15 cellular contexts compared by ENCODE assay signal in the genomic region with DNA sequence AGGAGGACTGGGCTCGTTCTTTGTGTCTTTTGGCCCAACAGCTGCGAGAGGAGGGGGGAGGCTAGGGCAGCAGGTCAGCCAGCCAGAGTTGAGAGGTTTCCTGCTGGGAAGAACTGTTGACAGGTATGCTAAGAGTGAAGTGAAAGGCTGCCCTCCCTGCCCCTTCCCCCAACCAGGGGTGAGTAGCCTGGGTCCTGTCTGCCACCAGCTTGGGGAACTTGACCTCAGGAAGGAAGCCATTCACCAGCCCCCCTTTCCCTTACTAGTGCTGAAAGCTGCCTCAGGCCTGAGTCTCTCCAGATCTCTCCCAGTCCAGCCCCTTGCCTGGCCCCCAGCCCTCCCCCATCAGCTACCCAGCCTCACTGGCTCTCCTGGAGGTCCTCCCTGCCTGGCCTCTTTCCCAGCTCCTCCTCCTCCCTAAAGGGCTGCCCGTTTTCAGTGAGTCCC. TPM values are rescaled to one million over a fixed set of nuclear protein-coding genes. Genes with fewer than 3 reads are reported as not detected.
DNase-seq lines count a peak whose midpoint lies in the region; ATAC-seq and TF ChIP-seq lines count a peak whose summit lies in the region.
"Had no signal": no experiment of that assay in that cellular context is flagged by ENCODE, and none has a peak within 500 bp of the region (broad histone marks: within the 10 kb centered on the region; RNA-seq: fewer than 3 reads in every experiment).

No MANE protein-coding gene starts in this region.

- TF ChIP-seq POLR2A in erythroblast (IDR thresholded peaks at IDR 0.05; ENCODE audit: low read length) = no peak

- ATAC-seq in GM23338 = peak; percentile 81
- peak; percentile 78 for ATAC-seq in WTC11
- ATAC-seq in left cardiac atrium = peak; percentile 56 to 95
- ATAC-seq: PC-3; stimulated activated naive B cell treated with anti-CD40 and anti-IgM and Interleukin-4, amounts not matched to agents 10 μg/mL and 1 μg/mL and 100 μg/mL, for 72 hours had no signal

- intact Hi-C loops in left cardiac atrium (cut with DNase I) (no loop called here), head of caudate nucleus (cut with DNase I) (no loop called here)

- H3K9me3 Mint-ChIP-seq in GM23338 (peaks cover 24% of the 10 kb centered on the region), WTC11 (peaks cover 9% of the 10 kb centered on the region)
- H3K9me3 Mint-ChIP-seq: T-helper 1 cell treated with Interleukin-12 subunit alpha and Interleukin-12 subunit beta and Interleukin-4 antibody, amounts not matched to agents 30 μg/mL and 1 μg/mL, for 36 hours had no signal

- H3K27ac ChIP-seq in GM23338 (ENCODE audit: low read depth) = no peak overlapping the region
- peak overlapping the region; percentile 52 for H3K27ac ChIP-seq in osteoblast (ENCODE audit: low read depth, low read length)
- H3K27ac ChIP-seq: esophagus squamous epithelium had no signal

- no peak overlapping the region for H3K4me3 ChIP-seq in GM23338
- no peak overlapping the region for H3K4me3 ChIP-seq in osteoblast (ENCODE audit: insufficient read depth, low read length)
- H3K4me3 ChIP-seq: esophagus squamous epithelium had no signal

- H3K36me3 Mint-ChIP-seq in GM23338 (ENCODE audit: low read depth) (peaks cover 25% of the 10 kb centered on the region), WTC11 (peaks cover 17% of the 10 kb centered on the region)

- H3K9me3 ChIP-seq in osteoblast (ENCODE audit: low read depth, low read length) = no peaks in the 10 kb centered on the region
- H3K9me3 ChIP-seq: esophagus squamous epithelium had no signal

- peak overlapping the region; percentile 48 for H3K4me2 ChIP-seq in GM23338
- H3K4me2 ChIP-seq in osteoblast (ENCODE audit: insufficient read depth, low read length) = no peak overlapping the region

- H3K36me3 ChIP-seq in GM23338 (ENCODE audit: insufficient read depth) = no peaks in the 10 kb centered on the region
- H3K36me3 ChIP-seq in osteoblast (ENCODE audit: insufficient read depth, low read length) = peaks cover 93% of the 10 kb centered on the region
- H3K36me3 ChIP-seq: esophagus squamous epithelium had no signal

- H3K4me1 ChIP-seq in GM23338 (ENCODE audit: insufficient read depth) = peaks cover 39% of the 10 kb centered on the region
- peaks cover 7% of the 10 kb centered on the region for H3K4me1 ChIP-seq in osteoblast (ENCODE audit: insufficient read depth, low read length)

- H3K27me3 ChIP-seq in GM23338 (ENCODE audit: insufficient read depth) = peaks cover 48% of the 10 kb centered on the region
- no peaks in the 10 kb centered on the region for H3K27me3 ChIP-seq in osteoblast (ENCODE audit: insufficient read depth, low read length)
- H3K27me3 ChIP-seq: esophagus squamous epithelium had no signal

- POLR2A ChIA-PET in WTC11 (lab: Charles Lee) = interaction anchor here (0.8 to 1.1 kb wide), 3 partner anchors 10 to 21 kb away, joined by 3 read pairs; partner anchors contain the start of gene ZNF76

- H3K4me1 Mint-ChIP-seq in GM23338 = peaks cover 58% of the 10 kb centered on the region
- peaks cover 54% of the 10 kb centered on the region for H3K4me1 Mint-ChIP-seq in WTC11

- H3K27me3 Mint-ChIP-seq in GM23338 (ENCODE audit: insufficient read depth, low read depth, poor library complexity) (peaks cover 46% of the 10 kb centered on the region), WTC11 (ENCODE audit: low read depth) (peaks cover 68% of the 10 kb centered on the region)
- H3K27me3 Mint-ChIP-seq: stimulated activated naive B cell treated with anti-CD40 and anti-IgM and Interleukin-4, amounts not matched to agents 10 μg/mL and 1 μg/mL and 100 μg/mL, for 72 hours had no signal

- H3F3A ChIP-seq in GM23338 (replicated peaks; ENCODE audit: low read depth) = no peaks in the 10 kb centered on the region

- H2AFZ ChIP-seq in GM23338 = no peak overlapping the region
- H2AFZ ChIP-seq in osteoblast (ENCODE audit: low read length) = no peak overlapping the region

- CTCF ChIA-PET in WTC11 (lab: Charles Lee) = interaction anchor here (0.6 to 8.0 kb wide), 14 partner anchors 9 to 261 kb away, joined by 3 to 107 read pairs (median 14); partner anchors contain the start of genes SCUBE3 and ZNF76

- H3K79me2 ChIP-seq in GM23338 (replicated peaks; ENCODE audit: insufficient read depth) = no peaks in the 10 kb centered on the region
- peaks cover 42% of the 10 kb centered on the region for H3K79me2 ChIP-seq in osteoblast (ENCODE audit: insufficient read depth, low read length)

- H3K4me3 Mint-ChIP-seq in GM23338 (peak overlapping the region; percentile 33; the same call in 2 of the 3 replicates), WTC11 (no peak overlapping the region)
- H3K4me3 Mint-ChIP-seq: stimulated activated naive B cell treated with anti-CD40 and anti-IgM and Interleukin-4, amounts not matched to agents 10 μg/mL and 1 μg/mL and 100 μg/mL, for 72 hours; T-helper 1 cell treated with Interleukin-12 subunit alpha and Interleukin-12 subunit beta and Interleukin-4 antibody, amounts not matched to agents 30 μg/mL and 1 μg/mL, for 36 hours had no signal

- H3K27ac Mint-ChIP-seq in GM23338 (no peak overlapping the region), WTC11 (no peak overlapping the region)
- H3K27ac Mint-ChIP-seq: stimulated activated naive B cell treated with anti-CD40 and anti-IgM and Interleukin-4, amounts not matched to agents 10 μg/mL and 1 μg/mL and 100 μg/mL, for 72 hours; T-helper 1 cell treated with Interleukin-12 subunit alpha and Interleukin-12 subunit beta and Interleukin-4 antibody, amounts not matched to agents 30 μg/mL and 1 μg/mL, for 36 hours had no signal

- no peak for TF ChIP-seq CTCF in GM23338 (conservative IDR thresholded peaks at IDR 0.05; ENCODE audit: low read depth in 2 of 2)
- no peak for TF ChIP-seq CTCF in WTC11 (IDR thresholded peaks at IDR 0.05)
- TF ChIP-seq CTCF in osteoblast (IDR thresholded peaks at IDR 0.05; ENCODE audit: extremely low read depth, low read depth, low read length) = no peak

- peak; percentile 90 for DNase-seq in GM23338 (ENCODE audit: low spot score)
- peak; percentile 67 for DNase-seq in WTC11 (ENCODE audit: low spot score)
- peak; percentile 56 for DNase-seq in left cardiac atrium
- peak; percentile 77 for DNase-seq in osteoblast (ENCODE audit: insufficient read length, low spot score, missing footprints)
- DNase-seq in NCI-H748 treated with DMSO at 0.1 percent for 48 hours (lab: John Stamatoyannopoulos, UW) = no peak
- no peak for DNase-seq in erythroblast (lab: John Stamatoyannopoulos, UW)
- no peak for DNase-seq in midbrain (lab: John Stamatoyannopoulos, UW)
- no peak for DNase-seq in head of caudate nucleus
- DNase-seq: caudate nucleus; esophagus squamous epithelium; NCI-H2227 treated with DMSO at 0.1 percent for 48 hours; PC-3; stimulated activated CD4-positive, alpha-beta T cell treated with anti-CD3 and anti-CD28 coated beads, Interleukin-2, amount 100 ng/mL, for 24 hours; stimulated activated naive B cell treated with anti-CD40 and anti-IgM and Interleukin-4, amounts not matched to agents 10 μg/mL and 1 μg/mL and 100 μg/mL, for 72 hours had no signal

- H4K20me1 ChIP-seq in GM23338 (replicated peaks; ENCODE audit: insufficient read depth) (peaks cover 23% of the 10 kb centered on the region), osteoblast (ENCODE audit: insufficient read depth, low read length) (peaks cover 31% of the 10 kb centered on the region)

- no peaks in the 10 kb centered on the region for H3K9me2 ChIP-seq in GM23338 (ENCODE audit: insufficient read depth)

TF ChIP-seq in GM23338, 12 proteins besides CTCF, POLR2A, EP300 and RAD21:
- TF ChIP-seq POLR2AphosphoS5 (IDR thresholded peaks at IDR 0.05; ENCODE audit: low read depth) = peak; percentile 38; the same call in 1 of the 2 replicates
- no peak for TF ChIP-seq JUNB (IDR thresholded peaks at IDR 0.05; ENCODE audit: unreplicated experiment)

TF ChIP-seq in WTC11, 78 proteins besides CTCF, POLR2A, EP300 and RAD21 (continues in another document):
- no peak for TF ChIP-seq STAT6 (CRISPR knock-in tag; conservative IDR thresholded peaks at IDR 0.05; ENCODE audit: low read depth)
- 0 out of 2 replicates have a peak, but pooled peaks have one; percentile 32 for TF ChIP-seq NFE2L1 (CRISPR knock-in tag; IDR thresholded peaks at IDR 0.05)
- no peak for TF ChIP-seq FOXJ3 (CRISPR knock-in tag; IDR thresholded peaks at IDR 0.05; ENCODE audit: borderline replicate concordance)

RNA-seq across cellular contexts. Expression of gene ZNF76, which starts 20.7 kb away (rescaled TPM):
- 18.1 and 18.8 TPM in 2 replicates for total RNA-seq in GM23338 (2014; rRNA removed; shearing (Covaris generic))
- polyA plus RNA-seq in GM23338 (2016; fragmentation: Nextera tagmentation; extraction: Ambion mirVana) = 12.5 and 13.7 TPM in 2 replicates
- total RNA-seq in WTC11 (2021) (21.4 to 25.8 TPM (median 23.7 TPM) in 3 replicates), left cardiac atrium (10 to 100 TPM; 24.1 to 26.4 TPM), osteoblast (19.9 and 22.7 TPM in 2 replicates)

RNA-seq across cellular contexts. Expression of gene SCUBE3, which starts 25.1 kb away (rescaled TPM):
- 0.70 and 1.1 TPM in 2 replicates for total RNA-seq in GM23338 (2014; rRNA removed; shearing (Covaris generic))
- 0.39 and 0.56 TPM in 2 replicates for polyA plus RNA-seq in GM23338 (2016; fragmentation: Nextera tagmentation; extraction: Ambion mirVana)
- total RNA-seq in WTC11 (2021) = 1.6 to 2.1 TPM (median 1.8 TPM) in 3 replicates
- total RNA-seq in left cardiac atrium = under 1 TPM; 0.13 to 0.44 TPM
- 30.4 and 62.5 TPM in 2 replicates for total RNA-seq in osteoblast

RNA-seq across cellular contexts. Expression of gene DEF6, which starts 58.8 kb away (rescaled TPM):
- total RNA-seq in GM23338 (2014; rRNA removed; shearing (Covaris generic)) = 5.7 and 7.2 TPM in 2 replicates
- polyA plus RNA-seq in GM23338 (2016; fragmentation: Nextera tagmentation; extraction: Ambion mirVana) = 3.2 and 5.1 TPM in 2 replicates
- total RNA-seq in WTC11 (2021) (11.3 to 12.8 TPM (median 11.4 TPM) in 3 replicates), left cardiac atrium (1 to 10 TPM; 2.5 to 4.7 TPM), osteoblast (0.29 and 0.72 TPM in 2 replicates)

Comparison
In these comparisons a context has a peak if more than half of its experiments do, and no peak if none do; other contexts are left out.
1. DNase-seq: peak in GM23338 (single experiment), WTC11 (single experiment), left cardiac atrium (single experiment) and osteoblast (single experiment); none in NCI-H748 treated with DMSO at 0.1 percent for 48 hours (single experiment), erythroblast (0 of 2), midbrain (single experiment) and head of caudate nucleus (0 of 42).
2. Peak in every context shown above with its lines, with median percentiles within 50 percentile points of each other: ATAC-seq.